In genomic region chr7:2404714-2405119, GRCh38 we compare ENCODE assay signal across 8 cellular contexts. TPM values are rescaled to one million over a fixed set of nuclear protein-coding genes. Genes with fewer than 3 reads are reported as not detected.
DNase-seq lines count a peak whose midpoint lies in the region; ATAC-seq and TF ChIP-seq lines count a peak whose summit lies in the region.

No MANE protein-coding gene starts in this region.

- H3K4me3 Mint-ChIP-seq in memory B cell = peak overlapping the region; percentile 65

- TF ChIP-seq POLR2A in uterus (IDR thresholded peaks at IDR 0.05) = no peak

- H3K9me3 Mint-ChIP-seq in memory B cell = peaks cover 1% of the 10 kb centered on the region

- H3K27ac ChIP-seq in cardiac muscle cell (no peak overlapping the region), uterus (peak overlapping the region; percentile 75 to 82)

- H3K36me3 ChIP-seq in cardiac muscle cell = no peaks in the 10 kb centered on the region
- H3K36me3 ChIP-seq in uterus = no peaks in the 10 kb centered on the region

- in situ Hi-C loops in astrocyte of the cerebellum (cut with HindIII; ENCODE audit: low sequenced_read_pairs) = no loop called here

- H3K27me3 Mint-ChIP-seq in memory B cell = no peaks in the 10 kb centered on the region

- peaks cover 2% of the 10 kb centered on the region for H3K36me3 Mint-ChIP-seq in memory B cell

- peak overlapping the region; percentile 38 for H3K27ac Mint-ChIP-seq in memory B cell

- no peak for TF ChIP-seq CTCF in cardiac muscle cell (IDR thresholded peaks at IDR 0.05; ENCODE audit: low read depth, low read length)
- no peak for TF ChIP-seq CTCF in astrocyte of the cerebellum (IDR thresholded peaks at IDR 0.05; ENCODE audit: low read depth, low read length, missing control alignments)
- no peak for TF ChIP-seq CTCF in uterus (IDR thresholded peaks at IDR 0.05)

- H3K4me1 Mint-ChIP-seq in memory B cell = peaks cover 35% of the 10 kb centered on the region

- ATAC-seq in Right ventricle myocardium superior (ENCODE audit: poor library complexity) = no peak
- ATAC-seq in memory B cell (ENCODE audit: low read depth) = no peak

- H3K27me3 ChIP-seq in cardiac muscle cell (no peaks in the 10 kb centered on the region), uterus (no peaks in the 10 kb centered on the region)

- H3K9me3 ChIP-seq in cardiac muscle cell (ENCODE audit: low read depth) = no peaks in the 10 kb centered on the region
- H3K9me3 ChIP-seq in uterus = no peaks in the 10 kb centered on the region

- no peak for DNase-seq in cardiac muscle cell (ENCODE audit: low read depth in 1 of 2, low spot score in 1 of 2)
- DNase-seq in Right ventricle myocardium superior = no peak
- no peak for DNase-seq in astrocyte of the cerebellum (ENCODE audit: low read depth)
- DNase-seq in memory B cell (ENCODE audit: low spot score in 2 of 2) = no peak
- no peak for DNase-seq in uterus
- DNase-seq in NCI-H1105 (lab: John Stamatoyannopoulos, UW) = no peak
- no peak for DNase-seq in NCI-H128 (lab: John Stamatoyannopoulos, UW; ENCODE audit: unreplicated experiment)
- DNase-seq in HuH-7.5 (ENCODE audit: low spot score) = no peak

- H3K4me3 ChIP-seq in cardiac muscle cell = peak overlapping the region; percentile 88
- peak overlapping the region; percentile 79 for H3K4me3 ChIP-seq in astrocyte of the cerebellum (ENCODE audit: low read depth, low read length)
- peak overlapping the region; percentile 73 to 93 for H3K4me3 ChIP-seq in uterus

- intact Hi-C loops in Right ventricle myocardium superior (cut with DNase I) (no loop called here), uterus (cut with DNase I; ENCODE audit: low total_unique reads) (no loop called here)

- H3K4me1 ChIP-seq in cardiac muscle cell (ENCODE audit: low read depth) = peaks cover 13% of the 10 kb centered on the region
- H3K4me1 ChIP-seq in uterus = peaks cover 0 to 7% of the 10 kb centered on the region in 2 donors

RNA-seq across cellular contexts. Expression of gene CHST12, which starts 1.3 kb away (rescaled TPM):
- total RNA-seq in cardiac muscle cell = 24.3 and 25.6 TPM in 2 replicates
- 26.8 and 29.3 TPM in 2 replicates for polyA plus RNA-seq in cardiac muscle cell
- 14.8 TPM for total RNA-seq in Right ventricle myocardium superior
- total RNA-seq in uterus = 10 to 100 TPM in 1 of 4 donors, 1 to 10 TPM in 3; 5.6 to 30.5 (median 8.3) TPM

RNA-seq across cellular contexts. Expression of gene EIF3B, which starts 50.1 kb away (rescaled TPM):
- total RNA-seq in cardiac muscle cell (132 and 161 TPM in 2 replicates), Right ventricle myocardium superior (68.0 TPM), uterus (100 to 1,000 TPM in 2 of 4 donors, 10 to 100 TPM in 2; 67.6 to 155 (median 95.2) TPM)
- 151 and 173 TPM in 2 replicates for polyA plus RNA-seq in cardiac muscle cell
